In genomic region chr9:100058699-100059579, GRCh38 we compare ENCODE assay signal across 14 cellular contexts. TPM values are rescaled to one million over a fixed set of nuclear protein-coding genes. Genes with fewer than 3 reads are reported as not detected.
DNase-seq lines count a peak whose midpoint lies in the region; ATAC-seq and TF ChIP-seq lines count a peak whose summit lies in the region.
"Had no signal": no experiment of that assay in that cellular context is flagged by ENCODE, and none has a peak within 500 bp of the region (broad histone marks: within the 10 kb centered on the region; RNA-seq: fewer than 3 reads in every experiment).

No MANE protein-coding gene starts in this region.

- H3K27ac Mint-ChIP-seq in CD4-positive, alpha-beta memory T cell = peak overlapping the region in 1 of 7 donors; percentile 76
- H3K27ac Mint-ChIP-seq: T-helper 1 cell treated with Interleukin-12 subunit alpha and Interleukin-12 subunit beta and Interleukin-4 antibody, amounts not matched to agents 30 μg/mL and 1 μg/mL, for 36 hours had no signal

- H3K27ac ChIP-seq in CD4-positive, alpha-beta memory T cell (ENCODE audit: low read depth, low read length) = no peak overlapping the region
- H3K27ac ChIP-seq in RWPE1 (no peak overlapping the region), neuronal stem cell (replicated peaks; ENCODE audit: low read length) (no peak overlapping the region)
- H3K27ac ChIP-seq: brain microvascular endothelial cell had no signal

- no peak overlapping the region for H3K4me2 ChIP-seq in neuronal stem cell (ENCODE audit: insufficient read depth, low read length, poor library complexity, severe bottlenecking)

- ATAC-seq in GM19328 (IDR thresholded peaks at IDR 0.05; ENCODE audit: unreplicated experiment) (peak; percentile 78), HG02763 (IDR thresholded peaks at IDR 0.05; ENCODE audit: unreplicated experiment) (peak; percentile 74), HG03521 (IDR thresholded peaks at IDR 0.05; ENCODE audit: unreplicated experiment) (peak; percentile 79)
- ATAC-seq: left lobe of liver had no signal

- H2BK12ac ChIP-seq in neuronal stem cell (ENCODE audit: low read length) = no peak overlapping the region

- no peaks in the 10 kb centered on the region for H3K9me3 Mint-ChIP-seq in CD4-positive, alpha-beta memory T cell
- H3K9me3 Mint-ChIP-seq: T-helper 1 cell treated with Interleukin-12 subunit alpha and Interleukin-12 subunit beta and Interleukin-4 antibody, amounts not matched to agents 30 μg/mL and 1 μg/mL, for 36 hours had no signal

- POLR2A ChIA-PET in CD4-positive, alpha-beta memory T cell (lab: Charles Lee; ENCODE audit: partially characterized antibody) = no interaction called here
- POLR2A ChIA-PET in RWPE1 (lab: Yijun Ruan, JAX; ENCODE audit: low non-redundant PET) = no interaction called here

- no peak overlapping the region for H2BK120ac ChIP-seq in neuronal stem cell (ENCODE audit: low read depth, low read length)

- H3K9ac ChIP-seq in neuronal stem cell (ENCODE audit: low read depth, low read length, poor library complexity) = no peak overlapping the region

- no peaks in the 10 kb centered on the region for H3K9me3 ChIP-seq in CD4-positive, alpha-beta memory T cell (ENCODE audit: control insufficient read depth in 1 of 2, low read length in 2 of 2)
- H3K9me3 ChIP-seq in neuronal stem cell (replicated peaks in 1 of 2; ENCODE audit: control insufficient read depth in 2 of 2, insufficient read depth in 1 of 2, low read depth in 1 of 2, low read length in 2 of 2) = no peaks in the 10 kb centered on the region

- H2AK5ac ChIP-seq in neuronal stem cell (ENCODE audit: low read depth, low read length) = no peak overlapping the region

- no peak overlapping the region for H2AFZ ChIP-seq in neuronal stem cell (ENCODE audit: low read length)

- no peak overlapping the region for H3K23ac ChIP-seq in neuronal stem cell (ENCODE audit: low read depth, low read length, poor library complexity)

- 100% methylated on average over 1 of the region's 4 CpGs for WGBS in neuronal stem cell (ENCODE audit: extremely low coverage in 2 of 2, insufficient read length in 2 of 2, insufficient replicate concordance in 1 of 2), 2 donors

- no peak overlapping the region for H2BK5ac ChIP-seq in neuronal stem cell (ENCODE audit: low read length)

- no peak for TF ChIP-seq CTCF in RWPE1 (conservative IDR thresholded peaks at IDR 0.05; ENCODE audit: low read depth)

- intact Hi-C loops in CD4-positive, alpha-beta memory T cell (cut with micrococcal nuclease) = no loop called here

- no peaks in the 10 kb centered on the region for H3K79me1 ChIP-seq in neuronal stem cell (ENCODE audit: low read depth, low read length)

- no peak overlapping the region for H3K18ac ChIP-seq in neuronal stem cell (ENCODE audit: low read length)

- H3K4me3 Mint-ChIP-seq in CD4-positive, alpha-beta memory T cell = no peak overlapping the region
- H3K4me3 Mint-ChIP-seq: T-helper 1 cell treated with Interleukin-12 subunit alpha and Interleukin-12 subunit beta and Interleukin-4 antibody, amounts not matched to agents 30 μg/mL and 1 μg/mL, for 36 hours had no signal

- H3K36me3 ChIP-seq in CD4-positive, alpha-beta memory T cell (ENCODE audit: insufficient read depth, low read length) = no peaks in the 10 kb centered on the region
- H3K36me3 ChIP-seq in neuronal stem cell (replicated peaks in 1 of 2; ENCODE audit: control insufficient read depth in 2 of 2, insufficient read depth in 2 of 2, low read length in 2 of 2) = peaks cover 0 to 32% of the 10 kb centered on the region in 2 donors
- H3K36me3 ChIP-seq: brain microvascular endothelial cell had no signal

- H2BK15ac ChIP-seq in neuronal stem cell (ENCODE audit: low read length) = no peak overlapping the region

- H3K27me3 ChIP-seq in CD4-positive, alpha-beta memory T cell (ENCODE audit: insufficient read depth, low read length) = no peaks in the 10 kb centered on the region
- no peaks in the 10 kb centered on the region for H3K27me3 ChIP-seq in neuronal stem cell (ENCODE audit: control insufficient read depth in 3 of 3, insufficient read depth in 3 of 3, low read depth in 1 of 3, low read length in 3 of 3)
- H3K27me3 ChIP-seq: brain microvascular endothelial cell had no signal

- peak overlapping the region; percentile 51; the same call in 1 of the 2 replicates for H3K4me3 ChIP-seq in GM08714 (ENCODE audit: low read length)
- H3K4me3 ChIP-seq in CD4-positive, alpha-beta memory T cell (ENCODE audit: low read length in 2 of 2) = no peak overlapping the region
- H3K4me3 ChIP-seq in neuronal stem cell (ENCODE audit: low read length in 2 of 2) = no peak overlapping the region

- H3K36me3 Mint-ChIP-seq in CD4-positive, alpha-beta memory T cell = peaks cover 19 to 40% of the 10 kb centered on the region in 2 donors

- CTCF ChIA-PET in CD4-positive, alpha-beta memory T cell (lab: Charles Lee; ENCODE audit: partially characterized antibody) = interaction anchor here (1.0 kb wide), 1 partner anchor 28 kb away, joined by 3 read pairs; no protein-coding TSS in a partner anchor
- CTCF ChIA-PET in RWPE1 (lab: Yijun Ruan, JAX) = interaction anchor here (0.6 kb wide), 1 partner anchor 31 kb away, joined by 3 read pairs; no protein-coding TSS in a partner anchor

- no peak overlapping the region for H4K8ac ChIP-seq in neuronal stem cell (ENCODE audit: low read depth, low read length)

- no peak overlapping the region for H3K4ac ChIP-seq in neuronal stem cell (ENCODE audit: low read length)

- DNase-seq in activated CD4-positive, CD25-positive, alpha-beta regulatory T cell (lab: John Stamatoyannopoulos, UW) = no peak
- DNase-seq in CD4-positive, alpha-beta memory T cell = no peak
- no peak for DNase-seq in RWPE1 (ENCODE audit: low spot score)
- no peak for DNase-seq in neuronal stem cell (ENCODE audit: low spot score)
- DNase-seq: activated CD8-positive, alpha-beta memory T cell treated with anti-CD3 and anti-CD28 coated beads, Interleukin-2, amount 50 U/mL, for 48 hours; brain microvascular endothelial cell; Kasumi-1; NCI-H524 had no signal

- no peak overlapping the region for H3K14ac ChIP-seq in neuronal stem cell (ENCODE audit: low read length)

- H4K91ac ChIP-seq in neuronal stem cell (ENCODE audit: low read depth, low read length, poor library complexity) = no peak overlapping the region

- peaks cover 5 to 15% (median 7%) of the 10 kb centered on the region in 4 donors for H3K4me1 Mint-ChIP-seq in CD4-positive, alpha-beta memory T cell

- no peaks in the 10 kb centered on the region for H3K27me3 Mint-ChIP-seq in CD4-positive, alpha-beta memory T cell

- H3K4me1 ChIP-seq in CD4-positive, alpha-beta memory T cell (ENCODE audit: insufficient read depth, low read length) = no peaks in the 10 kb centered on the region
- no peaks in the 10 kb centered on the region for H3K4me1 ChIP-seq in neuronal stem cell (ENCODE audit: control insufficient read depth in 2 of 2, insufficient read depth in 1 of 2, low read depth in 1 of 2, low read length in 2 of 2)

RNA-seq across cellular contexts. Expression of gene ERP44, which starts 39.9 kb away (rescaled TPM):
- total RNA-seq in CD4-positive, alpha-beta memory T cell = 10 to 100 TPM; 16.5 to 17.0 TPM
- polyA plus RNA-seq in CD4-positive, alpha-beta memory T cell = 10 to 100 TPM; 35.6 to 44.7 TPM
- polyA plus RNA-seq in neuronal stem cell (2013, experiment 1 of 2) = 14.2 TPM
- polyA plus RNA-seq in neuronal stem cell (2013, experiment 2 of 2) = 13.7 TPM

RNA-seq across cellular contexts. Expression of gene INVS, which starts 40.1 kb away (rescaled TPM):
- 10 to 100 TPM; 17.6 to 22.9 TPM for total RNA-seq in CD4-positive, alpha-beta memory T cell
- polyA plus RNA-seq in CD4-positive, alpha-beta memory T cell = 1 to 10 TPM; 6.5 to 9.0 TPM
- polyA plus RNA-seq in neuronal stem cell (2013, experiment 1 of 2) = 6.9 TPM
- polyA plus RNA-seq in neuronal stem cell (2013, experiment 2 of 2) = 7.4 TPM
